In the genomic region with DNA sequence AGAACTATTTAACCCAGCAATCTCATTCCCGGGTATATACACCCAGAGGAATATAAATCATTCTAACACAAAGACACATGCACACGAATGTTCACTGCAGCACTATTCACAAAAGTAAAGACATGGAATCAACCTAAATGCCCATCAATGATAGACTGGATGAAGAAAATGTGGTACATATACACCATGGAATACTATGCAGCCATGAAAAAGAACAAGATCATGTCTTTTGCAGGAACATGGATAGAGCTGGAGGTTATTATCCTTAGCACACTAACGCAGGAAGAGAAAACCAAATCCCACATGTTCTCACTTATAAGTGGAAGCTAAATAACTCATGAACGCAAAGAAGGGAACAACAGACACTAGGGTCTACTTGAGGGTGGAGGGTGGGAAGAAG, we compare ENCODE assay signal across 2 cellular contexts. TPM values are rescaled to one million over a fixed set of nuclear protein-coding genes. Genes with fewer than 3 reads are reported as not detected.
"Had no signal": no experiment of that assay in that cellular context is flagged by ENCODE, and none has a peak within 500 bp of the region (broad histone marks: within the 10 kb centered on the region; RNA-seq: fewer than 3 reads in every experiment).

No MANE protein-coding gene starts in this region.

RNA-seq across cellular contexts. Expression of a gene that starts 39.0 kb away (rescaled TPM):
- total RNA-seq: IMR-90 had no signal
- polyA plus RNA-seq: IgD-negative memory B cell, IMR-90 had no signal
